9 cellular contexts compared by ENCODE assay signal in genomic region chr4:3388461-3389185, GRCh38. TPM values are rescaled to one million over a fixed set of nuclear protein-coding genes. Genes with fewer than 3 reads are reported as not detected.
DNase-seq lines count a peak whose midpoint lies in the region; ATAC-seq and TF ChIP-seq lines count a peak whose summit lies in the region.
"Had no signal": no experiment of that assay in that cellular context is flagged by ENCODE, and none has a peak within 500 bp of the region (broad histone marks: within the 10 kb centered on the region; RNA-seq: fewer than 3 reads in every experiment).

No MANE protein-coding gene starts in this region.

- H3K27me3 ChIP-seq in MG63, result no peaks in the 10 kb centered on the region
- H3K27me3 ChIP-seq in mucosa of rectum (ENCODE audit: control insufficient read depth in 2 of 2, insufficient read depth in 2 of 2, low read length in 2 of 2), result no peaks in the 10 kb centered on the region
- H3K27me3 ChIP-seq: pancreas had no signal

- peak; percentile 71 for DNase-seq in Daoy (ENCODE audit: low read depth)
- peak; percentile 66 for DNase-seq in MG63
- DNase-seq in chondrocyte (ENCODE audit: low spot score), result no peak
- no peak for DNase-seq in mesenteric fat pad (ENCODE audit: low spot score)
- no peak for DNase-seq in cortex of kidney (lab: John Stamatoyannopoulos, UW)
- no peak for DNase-seq in activated effector memory CD4-positive, alpha-beta T cell treated with Interleukin-2 at 50 U/mL for 16 hours

- H3K9me3 ChIP-seq in MG63, result no peaks in the 10 kb centered on the region
- H3K9me3 ChIP-seq in mucosa of rectum (ENCODE audit: control insufficient read depth in 2 of 2, low read length in 2 of 2), result no peaks in the 10 kb centered on the region
- H3K9me3 ChIP-seq: pancreas had no signal

- no peaks in the 10 kb centered on the region for H3K36me3 ChIP-seq in MG63
- H3K36me3 ChIP-seq in mucosa of rectum (ENCODE audit: control insufficient read depth in 2 of 2, insufficient read depth in 2 of 2, low read length in 2 of 2), result no peaks in the 10 kb centered on the region
- H3K36me3 ChIP-seq: pancreas had no signal

- peak; percentile 71 for ATAC-seq in GM21619 (IDR thresholded peaks at IDR 0.05; ENCODE audit: unreplicated experiment)

- no peak for TF ChIP-seq CTCF in chondrocyte (IDR thresholded peaks at IDR 0.05)

- H3K4me3 Mint-ChIP-seq in chondrocyte (ENCODE audit: unreplicated experiment), result peak overlapping the region; percentile 73

- no peaks in the 10 kb centered on the region for H3K36me3 Mint-ChIP-seq in chondrocyte (ENCODE audit: low read depth)

- H3K4me3 ChIP-seq in MG63 (peak overlapping the region; percentile 36), mucosa of rectum (ENCODE audit: low read length in 2 of 2) (peak overlapping the region; percentile 18 to 48)

- peaks cover 37% of the 10 kb centered on the region for H3K4me1 Mint-ChIP-seq in chondrocyte (ENCODE audit: low read depth)

- peaks cover 4 to 11% of the 10 kb centered on the region in 2 donors for H3K4me1 ChIP-seq in mucosa of rectum (ENCODE audit: control insufficient read depth in 2 of 2, insufficient read depth in 2 of 2, low read length in 2 of 2)
- H3K4me1 ChIP-seq: pancreas had no signal

- H3K27ac Mint-ChIP-seq in chondrocyte (ENCODE audit: unreplicated experiment), result peak overlapping the region; percentile 96

- H3K9ac ChIP-seq in mucosa of rectum (ENCODE audit: low read depth in 1 of 2, low read length in 2 of 2), result peak overlapping the region in 1 of 2 donors; percentile 11

- no peaks in the 10 kb centered on the region for H3K9me3 Mint-ChIP-seq in chondrocyte (ENCODE audit: low read depth)

- H3K27ac ChIP-seq in mucosa of rectum (ENCODE audit: low read depth in 2 of 2, low read length in 2 of 2), result peak overlapping the region; percentile 60 to 75

- no peaks in the 10 kb centered on the region for H3K27me3 Mint-ChIP-seq in chondrocyte (ENCODE audit: low read depth)

RNA-seq across cellular contexts. Expression of gene HGFAC, which starts 53.1 kb away (rescaled TPM):
- total RNA-seq in Daoy (2014; rRNA removed; shearing (Covaris generic)), result not detected in 2 replicates
- total RNA-seq in MG63 (2014; rRNA removed; shearing (Covaris generic); ENCODE audit: low replicate concordance), result 0.53 TPM in 1 of 2 replicates, not detected in the other
- 0.28 to 0.36 TPM (median 0.35 TPM) in 3 replicates for total RNA-seq in chondrocyte
- total RNA-seq in mesenteric fat pad, result not detected

Comparison
In these comparisons a context has a peak if more than half of its experiments do, and no peak if none do; other contexts are left out.
1. DNase-seq: peak in Daoy (single experiment) and MG63 (single experiment); none in chondrocyte (single experiment), mesenteric fat pad (single experiment), cortex of kidney (single experiment) and activated effector memory CD4-positive, alpha-beta T cell treated with Interleukin-2 at 50 U/mL for 16 hours (single experiment).